ENCODE assay signal across 8 cellular contexts in genomic region chr22:22959147-22959827, GRCh38.
DNase-seq lines count a peak whose midpoint lies in the region; ATAC-seq and TF ChIP-seq lines count a peak whose summit lies in the region.

No MANE protein-coding gene starts in this region.

- H3K36me3 ChIP-seq in DND-41 (ENCODE audit: insufficient read depth, low read length): no peaks in the 10 kb centered on the region
- H3K36me3 ChIP-seq in MM.1S (replicated peaks; ENCODE audit: insufficient read depth, low read length): no peaks in the 10 kb centered on the region
- H3K36me3 ChIP-seq in heart left ventricle: no peaks in the 10 kb centered on the region

- no peak overlapping the region for H3K4me3 Mint-ChIP-seq in activated naive CD8-positive, alpha-beta T cell treated with anti-CD3 and anti-CD28 coated beads, Interleukin-2, amount 10 ng/mL, durations not matched to agents 7 days and 5 days

- peaks cover 12% of the 10 kb centered on the region for H3F3A ChIP-seq in MM.1S (ENCODE audit: insufficient read depth, low read length)

- H4K20me1 ChIP-seq in DND-41 (ENCODE audit: insufficient read depth, low read length): no peaks in the 10 kb centered on the region
- no peaks in the 10 kb centered on the region for H4K20me1 ChIP-seq in MM.1S (ENCODE audit: insufficient read depth, low read length)

- H2AFZ ChIP-seq in DND-41 (ENCODE audit: low read depth, low read length) (no peak overlapping the region), MM.1S (ENCODE audit: low read length) (no peak overlapping the region)

- peaks cover 37% of the 10 kb centered on the region for H3K27me3 Mint-ChIP-seq in activated naive CD8-positive, alpha-beta T cell treated with anti-CD3 and anti-CD28 coated beads, Interleukin-2, amount 10 ng/mL, durations not matched to agents 7 days and 5 days

- H3K9me3 Mint-ChIP-seq in activated naive CD8-positive, alpha-beta T cell treated with anti-CD3 and anti-CD28 coated beads, Interleukin-2, amount 10 ng/mL, durations not matched to agents 7 days and 5 days: peaks cover 8% of the 10 kb centered on the region

- no peaks in the 10 kb centered on the region for H3K9me2 ChIP-seq in MM.1S (replicated peaks; ENCODE audit: insufficient read depth, low read length)

- WGBS in heart left ventricle, 4 donors: 19 to 31% (median 25%) methylated on average over 9 of the region's 9 CpGs

- H3K4me3 ChIP-seq in DND-41 (ENCODE audit: low read depth in 1 of 2, low read length in 2 of 2) (no peak overlapping the region), MM.1S (ENCODE audit: low read length) (no peak overlapping the region), heart left ventricle (no peak overlapping the region)

- no peak overlapping the region for H3K27ac Mint-ChIP-seq in activated naive CD8-positive, alpha-beta T cell treated with anti-CD3 and anti-CD28 coated beads, Interleukin-2, amount 10 ng/mL, durations not matched to agents 7 days and 5 days

- H3K79me2 ChIP-seq in DND-41 (ENCODE audit: insufficient read depth, low read length) (no peaks in the 10 kb centered on the region), MM.1S (ENCODE audit: low read length) (no peaks in the 10 kb centered on the region)

- peak; percentile 67 for ATAC-seq in DND-41 (ENCODE audit: insufficient read depth, low read depth)
- ATAC-seq in SK-N-SH treated with all-trans-retinoic acid at 6 μM for 48 hours: peak; percentile 81
- peak; percentile 56 for ATAC-seq in activated naive CD8-positive, alpha-beta T cell treated with anti-CD3 and anti-CD28 coated beads, Interleukin-2, amount 10 ng/mL, durations not matched to agents 7 days and 5 days (ENCODE audit: low read depth)
- peak; percentile 35 to 74 (median 71) for ATAC-seq in heart left ventricle
- ATAC-seq in sciatic nerve: peak; percentile 88
- no peak for ATAC-seq in GM19455 (IDR thresholded peaks at IDR 0.05; ENCODE audit: unreplicated experiment)

- H3K27me3 ChIP-seq in DND-41 (ENCODE audit: insufficient read depth, low read length, poor library complexity) (no peaks in the 10 kb centered on the region), MM.1S (replicated peaks; ENCODE audit: insufficient read depth, low read length) (no peaks in the 10 kb centered on the region), heart left ventricle (peaks cover 0 to 17% (median 0%) of the 10 kb centered on the region in 9 donors)

- H3K4me1 ChIP-seq in DND-41 (ENCODE audit: insufficient read depth, low read length) (peaks cover 13% of the 10 kb centered on the region), MM.1S (ENCODE audit: low read length) (peaks cover 28% of the 10 kb centered on the region), heart left ventricle (peaks cover 0 to 14% (median 6%) of the 10 kb centered on the region in 12 donors)

- no peak overlapping the region for H3K4me2 ChIP-seq in DND-41 (ENCODE audit: insufficient read depth, low read length)
- no peak overlapping the region for H3K4me2 ChIP-seq in MM.1S (ENCODE audit: low read depth, low read length)

- intact Hi-C loops in heart left ventricle (cut with DNase I) (loop anchor here (1.0 to 10.0 kb wide), 12 partner anchors 112 to 497 kb away; no protein-coding TSS in a partner anchor), sciatic nerve (cut with DNase I) (loop anchor here (5.0 to 10.0 kb wide), 2 partner anchors 104 to 168 kb away; no protein-coding TSS in a partner anchor)

- TF ChIP-seq POLR2A in heart left ventricle (IDR thresholded peaks at IDR 0.05): no peak

- DNase-seq in DND-41 (peak; percentile 86), MM.1S (peak; percentile 84), heart left ventricle (peak; percentile 64 to 73 (median 70)), sciatic nerve (ENCODE audit: low spot score) (peak; percentile 92), hepatic stellate cell (ENCODE audit: low spot score) (no peak)
- peak; percentile 64 for DNase-seq in activated naive CD8-positive, alpha-beta T cell treated with anti-CD3 and anti-CD28 coated beads, Interleukin-2, amount 10 ng/mL, durations not matched to agents 7 days and 5 days

- TF ChIP-seq CTCF in DND-41 (IDR thresholded peaks at IDR 0.05; ENCODE audit: borderline replicate concordance, extremely low read depth, low read length, poor library complexity, severe bottlenecking) (peak; percentile 99), MM.1S (IDR thresholded peaks at IDR 0.05; ENCODE audit: low read length) (peak; percentile 99), heart left ventricle (IDR thresholded peaks at IDR 0.05) (peak; percentile 80 to 99 (median 92))

- H3K27ac ChIP-seq in DND-41 (ENCODE audit: low read length): no peak overlapping the region
- H3K27ac ChIP-seq in MM.1S (ENCODE audit: low read length): no peak overlapping the region
- peak overlapping the region in 9 of 12 donors; percentile 43 to 79 (median 66) for H3K27ac ChIP-seq in heart left ventricle

- POLR2A ChIA-PET in activated naive CD8-positive, alpha-beta T cell treated with anti-CD3 and anti-CD28 coated beads, Interleukin-2, amount 10 ng/mL, durations not matched to agents 7 days and 5 days (lab: Charles Lee): no interaction called here

- H3K9ac ChIP-seq in DND-41 (ENCODE audit: low read depth, low read length) (no peak overlapping the region), MM.1S (ENCODE audit: low read length) (no peak overlapping the region)

- no peaks in the 10 kb centered on the region for H3K4me1 Mint-ChIP-seq in activated naive CD8-positive, alpha-beta T cell treated with anti-CD3 and anti-CD28 coated beads, Interleukin-2, amount 10 ng/mL, durations not matched to agents 7 days and 5 days

- no peaks in the 10 kb centered on the region for H3K36me3 Mint-ChIP-seq in activated naive CD8-positive, alpha-beta T cell treated with anti-CD3 and anti-CD28 coated beads, Interleukin-2, amount 10 ng/mL, durations not matched to agents 7 days and 5 days

- H3K9me3 ChIP-seq in DND-41 (ENCODE audit: insufficient read depth, low read length, severe bottlenecking): peaks cover 12% of the 10 kb centered on the region
- no peaks in the 10 kb centered on the region for H3K9me3 ChIP-seq in MM.1S (replicated peaks; ENCODE audit: insufficient read depth, low read length)
- H3K9me3 ChIP-seq in heart left ventricle: peaks cover 0 to 30% (median 4%) of the 10 kb centered on the region in 12 donors

TF ChIP-seq in SK-N-SH treated with all-trans-retinoic acid at 6 μM for 48 hours, 23 proteins besides CTCF, POLR2A, EP300 and RAD21:
- TF ChIP-seq RARB (CRISPR knock-in tag; IDR thresholded peaks at IDR 0.05) (no peak), ZNF8 (CRISPR knock-in tag; IDR thresholded peaks at IDR 0.05) (no peak), SNAI2 (CRISPR knock-in tag; IDR thresholded peaks at IDR 0.05) (no peak), TCF4 (CRISPR knock-in tag; IDR thresholded peaks at IDR 0.05; ENCODE audit: borderline replicate concordance) (no peak), ZC3H10 (CRISPR knock-in tag; IDR thresholded peaks at IDR 0.05) (no peak), ARNTL (CRISPR knock-in tag; IDR thresholded peaks at IDR 0.05; ENCODE audit: borderline replicate concordance, low read depth) (no peak), BACH2 (CRISPR knock-in tag; IDR thresholded peaks at IDR 0.05; ENCODE audit: borderline replicate concordance) (no peak), ISL1 (CRISPR knock-in tag; IDR thresholded peaks at IDR 0.05) (no peak), OSR1 (CRISPR knock-in tag; IDR thresholded peaks at IDR 0.05) (no peak), ZNF70 (CRISPR knock-in tag; IDR thresholded peaks at IDR 0.05) (no peak), ESRRG (CRISPR knock-in tag; IDR thresholded peaks at IDR 0.05) (no peak)
TF ChIP-seq in SK-N-SH treated with all-trans-retinoic acid at 6 μM for 48 hours: peak in this region for 0.

Comparison
In these comparisons a context has a peak if more than half of its experiments do, and no peak if none do; other contexts are left out.
1. H3K27ac ChIP-seq: peak in heart left ventricle (9 of 12); none in DND-41 (single experiment) and MM.1S (single experiment).
2. Peak in every context shown above with its lines, with median percentiles within 50 percentile points of each other: CTCF ChIP-seq.